13 cellular contexts compared by ENCODE assay signal in the genomic region with DNA sequence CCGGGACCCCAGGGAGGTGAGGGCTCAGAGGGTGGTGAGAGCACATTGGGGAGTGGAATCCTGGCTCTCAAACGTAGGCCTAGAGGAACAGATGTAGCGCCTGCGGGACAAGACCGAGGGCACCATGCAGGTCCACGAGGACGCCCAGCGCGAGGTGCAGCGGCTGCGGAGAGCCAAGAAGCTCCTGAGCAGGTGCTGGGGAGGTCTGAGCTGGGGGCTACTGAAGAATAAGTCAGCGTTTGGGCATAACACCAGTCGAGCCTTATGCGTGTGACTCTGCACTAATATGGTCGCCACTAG. TPM values are rescaled to one million over a fixed set of nuclear protein-coding genes. Genes with fewer than 3 reads are reported as not detected.
A peak's percentile ranks its signal among the peaks of the same experiment; 100 is the strongest.
DNase-seq lines count a peak whose midpoint lies in the region; ATAC-seq and TF ChIP-seq lines count a peak whose summit lies in the region.
"Had no signal": no experiment of that assay in that cellular context is flagged by ENCODE, and none has a peak within 500 bp of the region (broad histone marks: within the 10 kb centered on the region; RNA-seq: fewer than 3 reads in every experiment).

No MANE protein-coding gene starts in this region.

- in situ Hi-C loops in mammary epithelial cell (cut with MboI; ENCODE audit: low sequenced_read_pairs in 2 of 2): no loop called here

- H3K4me1 ChIP-seq in right atrium auricular region: peaks cover 0 to 17% of the 10 kb centered on the region in 2 donors
- peaks cover 8% of the 10 kb centered on the region for H3K4me1 ChIP-seq in mammary epithelial cell (ENCODE audit: insufficient read depth, low read length)
- peaks cover 0 to 8% of the 10 kb centered on the region in 2 donors for H3K4me1 ChIP-seq in thoracic aorta (ENCODE audit: control insufficient read depth in 1 of 2, low read depth in 2 of 2)

- H3K4me2 ChIP-seq in mammary epithelial cell (ENCODE audit: insufficient read depth, low read depth, low read length): no peak overlapping the region

- no TSS peak for BruUV-seq in mammary epithelial cell (replicated peaks; lab: Mats Ljungman, UMichigan)

- no peak overlapping the region for H3K27ac ChIP-seq in right atrium auricular region
- no peak overlapping the region for H3K27ac ChIP-seq in mammary epithelial cell (ENCODE audit: insufficient read depth, low read depth, low read length)
- no peak overlapping the region for H3K27ac ChIP-seq in thoracic aorta
- H3K27ac ChIP-seq: SJSA1 had no signal

- H3K79me2 ChIP-seq in mammary epithelial cell (ENCODE audit: insufficient read depth, low read length): peaks cover 15% of the 10 kb centered on the region

- no peak for TF ChIP-seq CTCF in right atrium auricular region (IDR thresholded peaks at IDR 0.05)
- TF ChIP-seq CTCF in mammary epithelial cell (conservative IDR thresholded peaks at IDR 0.05 in 1 of 2, IDR thresholded peaks at IDR 0.05 in 1 of 2; ENCODE audit: extremely low read depth in 1 of 2, insufficient read depth in 1 of 2, low read depth in 1 of 2, low read length in 2 of 2): no peak
- no peak for TF ChIP-seq CTCF in thoracic aorta (IDR thresholded peaks at IDR 0.05)

- H3K4me1 Mint-ChIP-seq in memory B cell: peaks cover 13% of the 10 kb centered on the region

- 83% methylated on average over 3 of the region's 15 CpGs for WGBS in mammary epithelial cell (ENCODE audit: low coverage, missing lambda C conversion rate)

- peaks cover 6% of the 10 kb centered on the region for H3K27me3 Mint-ChIP-seq in memory B cell
- H3K27me3 Mint-ChIP-seq: activated naive CD8-positive, alpha-beta T cell had no signal

- no peaks in the 10 kb centered on the region for H3K9me3 ChIP-seq in right atrium auricular region
- no peaks in the 10 kb centered on the region for H3K9me3 ChIP-seq in mammary epithelial cell (replicated peaks; ENCODE audit: insufficient read depth, low read length)
- no peaks in the 10 kb centered on the region for H3K9me3 ChIP-seq in thoracic aorta
- H3K9me3 ChIP-seq: mucosa of descending colon, SJSA1 had no signal

- intact Hi-C loops in left ventricle myocardium superior (cut with micrococcal nuclease): no loop called here
- intact Hi-C loops in mammary epithelial cell (cut with micrococcal nuclease): no loop called here

- no peaks in the 10 kb centered on the region for H3K27me3 ChIP-seq in right atrium auricular region
- H3K27me3 ChIP-seq in mammary epithelial cell (ENCODE audit: insufficient read depth, low read length): no peaks in the 10 kb centered on the region
- no peaks in the 10 kb centered on the region for H3K27me3 ChIP-seq in thoracic aorta (replicated peaks; ENCODE audit: insufficient read depth)
- H3K27me3 ChIP-seq: SJSA1 had no signal

- H3K4me3 ChIP-seq in right atrium auricular region (peak overlapping the region in 1 of 2 donors; percentile 56), mammary epithelial cell (replicated peaks in 1 of 3; ENCODE audit: insufficient read depth in 1 of 3, low read depth in 2 of 3, low read length in 3 of 3) (no peak overlapping the region), thoracic aorta (peak overlapping the region; percentile 44)
- H3K4me3 ChIP-seq: mucosa of descending colon, SJSA1 had no signal

- dilution Hi-C loops in mammary epithelial cell (cut with HindIII; ENCODE audit: low sequenced_read_pairs): loop anchor here (10.0 kb wide), 2 partner anchors 72 to 178 kb away; no protein-coding TSS in a partner anchor

- DNase-seq in left ventricle myocardium superior (peak; percentile 15), right atrium auricular region (ENCODE audit: low spot score) (no peak), mammary epithelial cell (no peak), memory B cell (ENCODE audit: low spot score in 2 of 2) (no peak), thoracic aorta (ENCODE audit: low spot score) (no peak), iPS-NIHi7 (ENCODE audit: extremely low spot score) (no peak), MV-4-11 (lab: John Stamatoyannopoulos, UW) (no peak)
- DNase-seq: NCI-H2081; stimulated activated CD4-positive, alpha-beta T cell treated with anti-CD3 and anti-CD28 coated beads, Interleukin-2, amount 100 ng/mL, for 48 hours had no signal

- ATAC-seq in left ventricle myocardium superior (no peak), memory B cell (ENCODE audit: low read depth) (no peak), thoracic aorta (ENCODE audit: insufficient number of reproducible peaks, low FRiP score, low read depth) (no peak), HG02885 (IDR thresholded peaks at IDR 0.05; ENCODE audit: poor library complexity, unreplicated experiment) (no peak)

- no peaks in the 10 kb centered on the region for H3K36me3 Mint-ChIP-seq in memory B cell
- H3K36me3 Mint-ChIP-seq: activated naive CD8-positive, alpha-beta T cell had no signal

- peak overlapping the region; percentile 16 for H2AFZ ChIP-seq in mammary epithelial cell (ENCODE audit: low read depth, low read length)

- H3K36me3 ChIP-seq in right atrium auricular region: no peaks in the 10 kb centered on the region
- H3K36me3 ChIP-seq in mammary epithelial cell (ENCODE audit: insufficient read depth, low read length): no peaks in the 10 kb centered on the region
- no peaks in the 10 kb centered on the region for H3K36me3 ChIP-seq in thoracic aorta

- H3K27ac Mint-ChIP-seq in memory B cell: no peak overlapping the region
- H3K27ac Mint-ChIP-seq: activated naive CD8-positive, alpha-beta T cell had no signal

- no peak overlapping the region for H3K9ac ChIP-seq in mammary epithelial cell (ENCODE audit: insufficient read depth, low read length)

- no peaks in the 10 kb centered on the region for H4K20me1 ChIP-seq in mammary epithelial cell (ENCODE audit: insufficient read depth, low read length)

- no peaks in the 10 kb centered on the region for H3K9me3 Mint-ChIP-seq in memory B cell

- peak overlapping the region; percentile 67 for H3K4me3 Mint-ChIP-seq in memory B cell

- CTCF ChIA-PET in mammary epithelial cell (lab: Charles Lee; ENCODE audit: low non-redundant PET): no interaction called here

RNA-seq across cellular contexts. Expression of a gene that starts 2.6 kb away (rescaled TPM):
- total RNA-seq in left ventricle myocardium superior: 4.2 TPM
- total RNA-seq in right atrium auricular region: 1 to 10 TPM; 4.8 to 8.1 TPM
- 10 to 100 TPM; 12.8 to 14.6 TPM for total RNA-seq in mammary epithelial cell
- polyA plus RNA-seq in mammary epithelial cell: 5.4 TPM
- polyA minus RNA-seq in mammary epithelial cell: 10.1 TPM
- 1 to 10 TPM; 4.2 to 9.5 TPM for total RNA-seq in thoracic aorta
